Comparison of ENCODE assay signal across 1 cellular context in genomic region chr17:78896091-78896833, GRCh38.
TF ChIP-seq lines count a peak whose summit lies in the region.

No MANE protein-coding gene starts in this region.

TF ChIP-seq in HEK293, 187 proteins besides CTCF, POLR2A, EP300 and RAD21 (continued from another document):
- TF ChIP-seq SCRT2 (tag by site-specific recombination; IDR thresholded peaks at IDR 0.05): peak; percentile 98
- TF ChIP-seq ZNF114 (tag by site-specific recombination; IDR thresholded peaks at IDR 0.05): no peak
- TF ChIP-seq ZNF211 (tag by site-specific recombination; IDR thresholded peaks at IDR 0.05; ENCODE audit: low read depth): no peak
